Comparison of ENCODE assay signal across 12 cellular contexts in the genomic region with DNA sequence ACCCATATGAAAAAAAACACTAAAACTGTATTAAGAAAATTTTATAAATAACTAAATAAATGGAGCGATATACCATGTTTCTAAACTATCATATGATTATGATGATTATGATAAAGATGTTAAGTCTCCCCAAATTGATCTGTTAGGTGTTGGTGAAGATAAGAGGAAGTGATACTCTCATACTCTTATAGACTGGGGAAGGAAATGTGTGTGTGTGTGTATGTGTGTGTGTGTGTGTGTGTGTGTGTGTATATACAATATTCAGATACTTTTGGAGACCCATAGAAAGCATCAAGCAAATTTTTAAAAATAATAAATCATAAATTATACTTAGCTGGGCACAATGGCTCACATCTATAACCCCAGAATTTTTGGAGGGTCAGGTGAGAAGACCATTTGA.
A peak's percentile ranks its signal among the peaks of the same experiment; 100 is the strongest.
DNase-seq lines count a peak whose midpoint lies in the region; ATAC-seq lines count a peak whose summit lies in the region.
"Had no signal": no experiment of that assay in that cellular context is flagged by ENCODE, and none has a peak within 500 bp of the region (broad histone marks: within the 10 kb centered on the region; RNA-seq: fewer than 3 reads in every experiment).

No MANE protein-coding gene starts in this region.

- H3K9me3 ChIP-seq in MG63, result no peaks in the 10 kb centered on the region
- H3K9me3 ChIP-seq: Peyer's patch, psoas muscle, thoracic aorta had no signal

- ATAC-seq in GM19395 (IDR thresholded peaks at IDR 0.05; ENCODE audit: unreplicated experiment) (peak; percentile 86), HG02852 (IDR thresholded peaks at IDR 0.05; ENCODE audit: unreplicated experiment) (peak; percentile 77), HG03558 (IDR thresholded peaks at IDR 0.05; ENCODE audit: extremely low read depth, unreplicated experiment) (peak; percentile 87)
- ATAC-seq: activated T-cell treated with anti-CD3 and anti-CD28 coated beads, Interleukin-2, amount 50 U/mL, for 72 hours; psoas muscle had no signal

- H3K4me3 ChIP-seq in MG63, result no peak overlapping the region
- H3K4me3 ChIP-seq: Peyer's patch, psoas muscle, thoracic aorta had no signal

- peaks cover 6% of the 10 kb centered on the region; the same call in 1 of the 2 replicates for H3K27me3 ChIP-seq in MG63
- H3K27me3 ChIP-seq: Peyer's patch had no signal

- DNase-seq in SHP77 treated with DMSO at 0.1 percent for 48 hours (lab: John Stamatoyannopoulos, UW), result no peak
- no peak for DNase-seq in NCI-H1092 treated with DMSO at 0.1 percent for 48 hours (lab: John Stamatoyannopoulos, UW)
- DNase-seq in stimulated activated CD4-positive, alpha-beta T cell treated with anti-CD3 and anti-CD28 coated beads, Interleukin-12 subunit alpha, Interleukin-12 subunit beta, amount 100 ng/mL, for 4 hours, result no peak
- DNase-seq in MG63, result no peak
- DNase-seq: activated T-cell treated with anti-CD3 and anti-CD28 coated beads, Interleukin-2, amount 50 U/mL, for 72 hours; NCI-H187 treated with DMSO at 0.1 percent for 48 hours; Peyer's patch; psoas muscle had no signal

- H3K36me3 ChIP-seq in MG63, result no peaks in the 10 kb centered on the region
- H3K36me3 ChIP-seq: Peyer's patch, thoracic aorta had no signal
